12 cellular contexts compared by ENCODE assay signal in the genomic region with DNA sequence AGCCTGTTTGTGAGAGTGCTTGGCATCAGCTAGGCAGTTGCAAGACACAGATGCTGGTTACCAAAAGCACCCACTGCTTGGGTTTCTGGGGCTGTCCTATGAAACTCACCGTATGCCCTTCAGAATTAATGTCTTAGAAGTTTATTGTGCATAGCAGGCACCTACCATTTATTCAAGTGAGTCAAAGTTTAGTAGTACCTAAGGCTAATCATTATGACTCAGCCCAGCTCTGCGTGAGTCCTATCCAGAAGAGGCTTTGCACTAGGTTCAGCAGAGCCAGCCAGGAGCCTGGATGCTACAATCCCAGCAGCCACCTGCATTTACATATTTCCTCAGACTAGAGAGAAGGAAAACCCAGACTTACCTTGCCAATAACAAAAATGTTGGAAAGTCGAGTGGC. TPM values are rescaled to one million over a fixed set of nuclear protein-coding genes. Genes with fewer than 3 reads are reported as not detected.
A peak's percentile ranks its signal among the peaks of the same experiment; 100 is the strongest.
DNase-seq lines count a peak whose midpoint lies in the region; ATAC-seq and TF ChIP-seq lines count a peak whose summit lies in the region.
"Had no signal": no experiment of that assay in that cellular context is flagged by ENCODE, and none has a peak within 500 bp of the region (broad histone marks: within the 10 kb centered on the region; RNA-seq: fewer than 3 reads in every experiment).

No MANE protein-coding gene starts in this region.

- peak; percentile 26 for DNase-seq in ACHN
- peak; percentile 52 for DNase-seq in HCEC 1CT
- DNase-seq in activated CD8-positive, alpha-beta T cell treated with anti-CD3 and anti-CD28 coated beads, Interleukin-2, amount 10 ng/mL, durations not matched to agents 7 days and 5 days = no peak
- DNase-seq in foreskin keratinocyte = peak; percentile 54 to 78
- no peak for DNase-seq in SIG-M5 treated with dmso at 0.1 percent for 504 hours (lab: John Stamatoyannopoulos, UW; ENCODE audit: unreplicated experiment)
- DNase-seq in NCI-H345 treated with DMSO at 0.1 percent for 48 hours (lab: John Stamatoyannopoulos, UW; ENCODE audit: unreplicated experiment) = no peak
- no peak for DNase-seq in lower lobe of right lung
- DNase-seq: adrenal gland; naive thymus-derived CD8-positive, alpha-beta T cell; NCI-H2081 treated with DMSO at 0.1 percent for 48 hours had no signal

- peaks cover 51% of the 10 kb centered on the region for H3K4me1 Mint-ChIP-seq in activated CD8-positive, alpha-beta T cell treated with anti-CD3 and anti-CD28 coated beads, Interleukin-2, amount 10 ng/mL, durations not matched to agents 7 days and 5 days (ENCODE audit: low read depth)

- H3K4me1 ChIP-seq in foreskin keratinocyte (peaks cover 19% of the 10 kb centered on the region), lower lobe of right lung (peaks cover 26% of the 10 kb centered on the region)

- H3K36me3 Mint-ChIP-seq in activated CD8-positive, alpha-beta T cell treated with anti-CD3 and anti-CD28 coated beads, Interleukin-2, amount 10 ng/mL, durations not matched to agents 7 days and 5 days (ENCODE audit: low read depth) = peaks cover 60% of the 10 kb centered on the region

- CTCF ChIA-PET in activated CD8-positive, alpha-beta T cell treated with anti-CD3 and anti-CD28 coated beads, Interleukin-2, amount 10 ng/mL, durations not matched to agents 7 days and 5 days (lab: Charles Lee) = interaction anchor here (1.1 kb wide), 1 partner anchor 28 kb away, joined by 3 read pairs; no protein-coding TSS in a partner anchor

- H3K27ac Mint-ChIP-seq in activated CD8-positive, alpha-beta T cell treated with anti-CD3 and anti-CD28 coated beads, Interleukin-2, amount 10 ng/mL, durations not matched to agents 7 days and 5 days = peak overlapping the region; percentile 43

- H3K9me3 Mint-ChIP-seq in activated CD8-positive, alpha-beta T cell treated with anti-CD3 and anti-CD28 coated beads, Interleukin-2, amount 10 ng/mL, durations not matched to agents 7 days and 5 days (ENCODE audit: insufficient read depth) = no peaks in the 10 kb centered on the region
- H3K9me3 Mint-ChIP-seq: naive thymus-derived CD8-positive, alpha-beta T cell had no signal

- H3K4me3 Mint-ChIP-seq in activated CD8-positive, alpha-beta T cell treated with anti-CD3 and anti-CD28 coated beads, Interleukin-2, amount 10 ng/mL, durations not matched to agents 7 days and 5 days = no peak overlapping the region

- TF ChIP-seq CTCF in foreskin keratinocyte (conservative IDR thresholded peaks at IDR 0.05) (no peak), lower lobe of right lung (IDR thresholded peaks at IDR 0.05) (no peak)

- no peaks in the 10 kb centered on the region for H3K9me3 ChIP-seq in lower lobe of right lung
- H3K9me3 ChIP-seq: adrenal gland had no signal

- POLR2A ChIA-PET in activated CD8-positive, alpha-beta T cell treated with anti-CD3 and anti-CD28 coated beads, Interleukin-2, amount 10 ng/mL, durations not matched to agents 7 days and 5 days (lab: Charles Lee) = no interaction called here

- H3K27ac ChIP-seq in foreskin keratinocyte (no peak overlapping the region), lower lobe of right lung (no peak overlapping the region)
- H3K27ac ChIP-seq: adrenal gland had no signal

- H3K27me3 ChIP-seq in foreskin keratinocyte (no peaks in the 10 kb centered on the region), lower lobe of right lung (ENCODE audit: low read depth) (no peaks in the 10 kb centered on the region)
- H3K27me3 ChIP-seq: adrenal gland had no signal

- peaks cover 79% of the 10 kb centered on the region for H3K36me3 ChIP-seq in lower lobe of right lung

- no peak for ATAC-seq in activated CD8-positive, alpha-beta T cell treated with anti-CD3 and anti-CD28 coated beads, Interleukin-2, amount 10 ng/mL, durations not matched to agents 7 days and 5 days
- ATAC-seq in foreskin keratinocyte = peak; percentile 88
- ATAC-seq in GM19452 (IDR thresholded peaks at IDR 0.05; ENCODE audit: unreplicated experiment) = no peak
- no peak for ATAC-seq in lower lobe of right lung
- ATAC-seq: naive thymus-derived CD8-positive, alpha-beta T cell had no signal

- in situ Hi-C loops in ACHN (cut with HindIII; ENCODE audit: low pct_ligation_motif_present, low pct_unique_long_range_greater_than_20kb, low sequenced_read_pairs) = no loop called here

- no peaks in the 10 kb centered on the region for H3K27me3 Mint-ChIP-seq in activated CD8-positive, alpha-beta T cell treated with anti-CD3 and anti-CD28 coated beads, Interleukin-2, amount 10 ng/mL, durations not matched to agents 7 days and 5 days (ENCODE audit: low read depth)
- H3K27me3 Mint-ChIP-seq: naive thymus-derived CD8-positive, alpha-beta T cell had no signal

- H3K4me3 ChIP-seq in lower lobe of right lung = no peak overlapping the region
- H3K4me3 ChIP-seq: adrenal gland had no signal

- intact Hi-C loops in lower lobe of right lung (cut with DNase I) = no loop called here

RNA-seq across cellular contexts. Expression of gene RPS4X, which starts 4.2 kb away (rescaled TPM):
- 100 to 1,000 TPM; 848 to 853 TPM for total RNA-seq in activated CD8-positive, alpha-beta T cell treated with anti-CD3 and anti-CD28 coated beads, Interleukin-2, amount 10 ng/mL, durations not matched to agents 7 days and 5 days
- 795 and 855 TPM in 2 replicates for total RNA-seq in foreskin keratinocyte
- 1,037 and 1,115 TPM in 2 replicates for polyA plus RNA-seq in foreskin keratinocyte
- 629 TPM for total RNA-seq in lower lobe of right lung

RNA-seq across cellular contexts. Expression of gene CITED1, which starts 32.8 kb away (rescaled TPM):
- not detected for total RNA-seq in activated CD8-positive, alpha-beta T cell treated with anti-CD3 and anti-CD28 coated beads, Interleukin-2, amount 10 ng/mL, durations not matched to agents 7 days and 5 days
- total RNA-seq in foreskin keratinocyte (0.28 TPM in 1 of 2 replicates, not detected in the other), lower lobe of right lung (0.65 TPM)
- polyA plus RNA-seq in foreskin keratinocyte = 0.16 and 0.22 TPM in 2 replicates
- total RNA-seq: epithelial cell of proximal tubule; naive thymus-derived CD8-positive, alpha-beta T cell had no signal
- polyA plus RNA-seq: naive thymus-derived CD8-positive, alpha-beta T cell had no signal

RNA-seq across cellular contexts. Expression of gene ERCC6L, which starts 34.0 kb away (rescaled TPM):
- 10 to 100 TPM; 13.8 to 14.4 TPM for total RNA-seq in activated CD8-positive, alpha-beta T cell treated with anti-CD3 and anti-CD28 coated beads, Interleukin-2, amount 10 ng/mL, durations not matched to agents 7 days and 5 days
- 15.1 and 19.8 TPM in 2 replicates for total RNA-seq in foreskin keratinocyte
- polyA plus RNA-seq in foreskin keratinocyte = 4.3 and 6.7 TPM in 2 replicates
- total RNA-seq in lower lobe of right lung = 0.24 TPM

Comparison
In these comparisons a context has a peak if more than half of its experiments do, and no peak if none do; other contexts are left out.
1. DNase-seq: peak in ACHN (single experiment), HCEC 1CT (single experiment) and foreskin keratinocyte (2 of 2); none in activated CD8-positive, alpha-beta T cell treated with anti-CD3 and anti-CD28 coated beads, Interleukin-2, amount 10 ng/mL, durations not matched to agents 7 days and 5 days (single experiment), SIG-M5 treated with dmso at 0.1 percent for 504 hours (single experiment), NCI-H345 treated with DMSO at 0.1 percent for 48 hours (single experiment) and lower lobe of right lung (single experiment).
2. RNA of gene ERCC6L, which starts 34.0 kb away (total RNA-seq): 15.1 to 19.8 TPM in foreskin keratinocyte and 13.8 to 14.4 TPM in activated CD8-positive, alpha-beta T cell treated with anti-CD3 and anti-CD28 coated beads, Interleukin-2, amount 10 ng/mL, durations not matched to agents 7 days and 5 days; 0.24 TPM in lower lobe of right lung (single experiment); every median in the first group is over 10 times any median in the second.